Comparison of ENCODE assay signal across 21 cellular contexts in the genomic region with DNA sequence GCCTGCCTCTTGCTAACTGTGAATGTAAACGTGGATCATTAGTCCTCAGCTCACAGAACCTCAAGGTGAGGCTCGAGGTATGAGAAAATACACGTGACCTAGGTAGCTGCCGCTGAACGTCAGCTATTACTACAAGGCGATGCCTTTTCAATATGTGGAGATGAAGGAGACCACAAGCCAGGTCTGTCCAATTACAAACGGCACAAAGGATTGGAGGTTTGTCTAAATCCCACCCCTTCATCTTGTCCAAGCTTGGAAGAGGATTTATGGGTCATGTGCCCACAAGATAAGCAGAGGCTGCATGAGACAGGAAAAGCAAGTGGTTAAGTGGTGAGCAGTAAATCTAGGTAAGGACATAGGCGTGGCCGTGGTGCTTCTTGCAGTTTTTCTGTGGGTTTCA. TPM values are rescaled to one million over a fixed set of nuclear protein-coding genes. Genes with fewer than 3 reads are reported as not detected.
DNase-seq lines count a peak whose midpoint lies in the region; ATAC-seq, FAIRE-seq and TF ChIP-seq lines count a peak whose summit lies in the region.
"Had no signal": no experiment of that assay in that cellular context is flagged by ENCODE, and none has a peak within 500 bp of the region (broad histone marks: within the 10 kb centered on the region; RNA-seq: fewer than 3 reads in every experiment).

No MANE protein-coding gene starts in this region.

- TF ChIP-seq EP300 in K562 (IDR thresholded peaks at IDR 0.05; ENCODE audit: low read length): peak; percentile 66

- no peaks in the 10 kb centered on the region for H3K79me2 ChIP-seq in K562 (ENCODE audit: control insufficient read depth, insufficient read depth, low read length)

- peaks cover 3% of the 10 kb centered on the region for H3K36me3 Mint-ChIP-seq in activated naive CD4-positive, alpha-beta T cell treated with anti-CD3 and anti-CD28 coated beads, Interleukin-2, amount 50 U/mL, for 24 hours
- H3K36me3 Mint-ChIP-seq in activated naive CD4-positive, alpha-beta T cell treated with anti-CD3 and anti-CD28 coated beads for 36 hours (ENCODE audit: low read depth): no peaks in the 10 kb centered on the region

- intact Hi-C loops in activated naive CD4-positive, alpha-beta T cell treated with anti-CD3 and anti-CD28 coated beads for 36 hours (cut with micrococcal nuclease): no loop called here
- intact Hi-C loops in K562 (cut with micrococcal nuclease): loop anchor here (2.0 kb wide), 1 partner anchor 34 kb away; no protein-coding TSS in a partner anchor
- intact Hi-C loops in prostate gland (cut with DNase I): no loop called here

- H3K4me3 Mint-ChIP-seq in activated naive CD4-positive, alpha-beta T cell treated with anti-CD3 and anti-CD28 coated beads, Interleukin-2, amount 50 U/mL, for 24 hours: peak overlapping the region; percentile 8
- H3K4me3 Mint-ChIP-seq in activated naive CD4-positive, alpha-beta T cell treated with anti-CD3 and anti-CD28 coated beads for 36 hours: no peak overlapping the region
- H3K4me3 Mint-ChIP-seq in stimulated activated naive CD8-positive, alpha-beta T cell treated with anti-CD3 and anti-CD28 coated beads, Interleukin-15, amount 100 ng/mL, for 72 hours: no peak overlapping the region
- H3K4me3 Mint-ChIP-seq: activated T-cell treated with anti-CD3 and anti-CD28 coated beads, Interleukin-2, amount 50 U/mL, for 72 hours had no signal

- H3K27me3 Mint-ChIP-seq in activated naive CD4-positive, alpha-beta T cell treated with anti-CD3 and anti-CD28 coated beads, Interleukin-2, amount 50 U/mL, for 24 hours: no peaks in the 10 kb centered on the region
- H3K27me3 Mint-ChIP-seq in activated naive CD4-positive, alpha-beta T cell treated with anti-CD3 and anti-CD28 coated beads for 36 hours (ENCODE audit: low read depth): peaks cover 2% of the 10 kb centered on the region
- H3K27me3 Mint-ChIP-seq in stimulated activated naive CD8-positive, alpha-beta T cell treated with anti-CD3 and anti-CD28 coated beads, Interleukin-15, amount 100 ng/mL, for 72 hours: no peaks in the 10 kb centered on the region

- H3K9me3 Mint-ChIP-seq in activated naive CD4-positive, alpha-beta T cell treated with anti-CD3 and anti-CD28 coated beads, Interleukin-2, amount 50 U/mL, for 24 hours: no peaks in the 10 kb centered on the region
- no peaks in the 10 kb centered on the region for H3K9me3 Mint-ChIP-seq in activated naive CD4-positive, alpha-beta T cell treated with anti-CD3 and anti-CD28 coated beads for 36 hours
- no peaks in the 10 kb centered on the region for H3K9me3 Mint-ChIP-seq in stimulated activated naive CD8-positive, alpha-beta T cell treated with anti-CD3 and anti-CD28 coated beads, Interleukin-15, amount 100 ng/mL, for 72 hours
- H3K9me3 Mint-ChIP-seq: activated T-cell treated with anti-CD3 and anti-CD28 coated beads, Interleukin-2, amount 50 U/mL, for 72 hours had no signal

- H3K4me3 ChIP-seq in K562 (no peak overlapping the region), prostate gland (no peak overlapping the region)

- POLR2A ChIA-PET in K562 (lab: Yijun Ruan, JAX): interaction anchor here (0.9 to 2.1 kb wide), 3 partner anchors 12 to 24 kb away, joined by 3 to 12 read pairs (median 5); a partner anchor contains a TSS

- TF ChIP-seq CTCF in K562 (IDR thresholded peaks at IDR 0.05 in 2 of 3, conservative IDR thresholded peaks at IDR 0.05 in 1 of 3; ENCODE audit: insufficient read depth in 2 of 3, low read depth in 1 of 3, low read length in 3 of 3) (no peak), prostate gland (IDR thresholded peaks at IDR 0.05) (no peak)

- H3K4me2 ChIP-seq in K562 (ENCODE audit: insufficient read depth, low read length): no peak overlapping the region

- no peak overlapping the region for H3K27ac Mint-ChIP-seq in activated naive CD4-positive, alpha-beta T cell treated with anti-CD3 and anti-CD28 coated beads, Interleukin-2, amount 50 U/mL, for 24 hours
- H3K27ac Mint-ChIP-seq in activated naive CD4-positive, alpha-beta T cell treated with anti-CD3 and anti-CD28 coated beads for 36 hours: no peak overlapping the region
- peak overlapping the region in 1 of 2 donors; percentile 37 for H3K27ac Mint-ChIP-seq in stimulated activated naive CD8-positive, alpha-beta T cell treated with anti-CD3 and anti-CD28 coated beads, Interleukin-15, amount 100 ng/mL, for 72 hours
- H3K27ac Mint-ChIP-seq: activated T-cell treated with anti-CD3 and anti-CD28 coated beads, Interleukin-2, amount 50 U/mL, for 72 hours had no signal

- H3K27me3 ChIP-seq in K562 (ENCODE audit: control insufficient read depth in 2 of 2, insufficient read depth in 2 of 2, low read length in 2 of 2) (peaks cover 40% of the 10 kb centered on the region in 2 experiments; a peak in 4 of 5 replicates), prostate gland (replicated peaks; ENCODE audit: insufficient read depth) (no peaks in the 10 kb centered on the region)

- no peak for TF ChIP-seq RAD21 in K562 (CRISPR knock-in tag; conservative IDR thresholded peaks at IDR 0.05 in 1 of 2, IDR thresholded peaks at IDR 0.05 in 1 of 2)

- no peak for DNase-seq in activated naive CD4-positive, alpha-beta T cell treated with anti-CD3 and anti-CD28 coated beads for 36 hours
- peak; percentile 87 for DNase-seq in NCI-H82 (lab: John Stamatoyannopoulos, UW)
- DNase-seq in K562 (ENCODE audit: extremely low read depth in 1 of 4, low spot score in 3 of 4): peak in 2 of 4 experiments; percentile 85 to 87
- DNase-seq in stimulated activated naive CD8-positive, alpha-beta T cell treated with anti-CD3 and anti-CD28 coated beads, Interleukin-15, amount 100 ng/mL, for 72 hours: no peak
- DNase-seq in prostate gland (ENCODE audit: low spot score): no peak
- DNase-seq in DMS153 (lab: John Stamatoyannopoulos, UW): no peak
- DNase-seq in frontal cortex (ENCODE audit: low spot score in 2 of 2): no peak
- DNase-seq: activated T-cell treated with anti-CD3 and anti-CD28 coated beads, Interleukin-2, amount 50 U/mL, for 72 hours; AML-193; EL; kidney; NCI-H1417 treated with DMSO at 0.1 percent for 48 hours; NCI-H526; retina; stimulated activated CD4-positive, alpha-beta T cell treated with anti-CD3 and anti-CD28 coated beads, Interleukin-4, amount 100 ng/mL, for 1 hour had no signal

- H3K36me3 ChIP-seq in K562 (ENCODE audit: control insufficient read depth, insufficient read depth, low read length): peaks cover under 1% of the 10 kb centered on the region; the same call in 1 of the 3 replicates
- H3K36me3 ChIP-seq in prostate gland: no peaks in the 10 kb centered on the region

- ATAC-seq in K562: peak; percentile 88
- ATAC-seq in stimulated activated naive CD8-positive, alpha-beta T cell treated with anti-CD3 and anti-CD28 coated beads, Interleukin-15, amount 100 ng/mL, for 72 hours: peak; percentile 48

- BruUV-seq in K562 (replicated peaks; lab: Mats Ljungman, UMichigan): no TSS peak

- H3K9ac ChIP-seq in K562 (ENCODE audit: insufficient read depth in 1 of 2, low read depth in 2 of 2, low read length in 2 of 2): no peak overlapping the region

- H3K9me3 ChIP-seq in K562 (replicated peaks; ENCODE audit: control insufficient read depth, insufficient read depth, low read depth, low read length): no peaks in the 10 kb centered on the region
- H3K9me3 ChIP-seq in prostate gland: no peaks in the 10 kb centered on the region

- CTCF ChIA-PET in activated naive CD4-positive, alpha-beta T cell treated with anti-CD3 and anti-CD28 coated beads for 36 hours (lab: Charles Lee): interaction anchor here (1.1 to 2.1 kb wide), 2 partner anchors 37 to 243 kb away, joined by 3 to 5 read pairs; no protein-coding TSS in a partner anchor
- CTCF ChIA-PET in K562 (lab: Yijun Ruan, JAX; ENCODE audit: low intra/inter-chr PET ratio): no interaction called here

- in situ Hi-C loops in K562 (cut with MboI): no loop called here

- TF ChIP-seq POLR2A in K562 (conservative IDR thresholded peaks at IDR 0.05) (no peak), prostate gland (IDR thresholded peaks at IDR 0.05) (no peak)

- no peak overlapping the region for H2AFZ ChIP-seq in K562 (ENCODE audit: low read depth, low read length)

- H3K4me1 Mint-ChIP-seq in activated naive CD4-positive, alpha-beta T cell treated with anti-CD3 and anti-CD28 coated beads, Interleukin-2, amount 50 U/mL, for 24 hours: peaks cover 20% of the 10 kb centered on the region
- peaks cover 17% of the 10 kb centered on the region for H3K4me1 Mint-ChIP-seq in activated naive CD4-positive, alpha-beta T cell treated with anti-CD3 and anti-CD28 coated beads for 36 hours (ENCODE audit: low read depth)
- H3K4me1 Mint-ChIP-seq in stimulated activated naive CD8-positive, alpha-beta T cell treated with anti-CD3 and anti-CD28 coated beads, Interleukin-15, amount 100 ng/mL, for 72 hours: peaks cover 29% of the 10 kb centered on the region

- no peaks in the 10 kb centered on the region for H3K9me1 ChIP-seq in K562 (ENCODE audit: control insufficient read depth, insufficient read depth, low read length)

- H4K20me1 ChIP-seq in K562 (replicated peaks; ENCODE audit: control insufficient read depth, insufficient read depth, low read length): peaks cover 35% of the 10 kb centered on the region

- FAIRE-seq in K562 (lab: Jason Lieb, UNC) (peak; percentile 97), frontal cortex (lab: Jason Lieb, UNC) (no peak)
- FAIRE-seq: bronchial epithelial cell, endometrium, HTR-8/SVneo, kidney, urothelium cell line had no signal

- 3% methylated on average over 9 of the region's 9 CpGs for WGBS in K562 (ENCODE audit: insufficient coverage, low coverage, missing lambda C conversion rate)
- 40% methylated on average over 9 of the region's 9 CpGs for WGBS in prostate gland

- H3K27ac ChIP-seq in K562 (ENCODE audit: extremely low read depth, low read depth, low read length) (no peak overlapping the region), prostate gland (no peak overlapping the region)

- peaks cover 15 to 19% of the 10 kb centered on the region in 2 experiments for H3K4me1 ChIP-seq in K562 (replicated peaks in 1 of 2; ENCODE audit: control insufficient read depth in 2 of 2, insufficient read depth in 2 of 2, low read length in 2 of 2)
- no peaks in the 10 kb centered on the region for H3K4me1 ChIP-seq in prostate gland (replicated peaks)

RNA-seq across cellular contexts. Expression of a gene that starts 3.4 kb away (rescaled TPM):
- not detected for total RNA-seq in activated naive CD4-positive, alpha-beta T cell treated with anti-CD3 and anti-CD28 coated beads for 36 hours
- 1.00 TPM in 1 of 2 replicates, not detected in the other for total RNA-seq in K562 (2011; cell fraction: chromatin; rRNA removed; ENCODE audit: low replicate concordance)
- total RNA-seq in K562 (2011; cell fraction: nucleolus; rRNA removed): 1.6 and 4.0 TPM in 2 replicates
- total RNA-seq in K562 (2011; cell fraction: nucleoplasm; rRNA removed): 1.2 TPM in 1 of 2 replicates, not detected in the other
- total RNA-seq in K562 (2014; rRNA removed) (not detected in 2 replicates), K562 (2014; rRNA removed; fragmentation: Illumina TruSeq; extraction: Trizol) (not detected in 2 replicates), K562 (2015; rRNA removed; fragmentation: Illumina TruSeq; extraction: Trizol) (not detected in 2 replicates), K562 (2021) (not detected in 2 replicates), prostate gland (1 to 10 TPM in 1 of 2 donors, not detected in 1; 3.0 TPM), frontal cortex (not detected)
- polyA plus RNA-seq in K562 (2011; rRNA removed) (not detected in 2 replicates), K562 (2014; fragmentation: Illumina TruSeq; extraction: Trizol) (not detected in 2 replicates), K562 (2014; fragmentation: Nextera tagmentation; extraction: Ambion mirVana) (not detected), K562 (2014; rRNA removed) (not detected in 2 replicates)
- not detected in 2 replicates for polyA plus RNA-seq in K562 (2011; cell fraction: cytosol; rRNA removed)
- polyA plus RNA-seq in K562 (2011; cell fraction: nucleus; rRNA removed): 0.53 TPM in 1 of 2 replicates, not detected in the other
- polyA plus RNA-seq in K562 (2012): not detected in 2 replicates
- not detected in 2 replicates for polyA minus RNA-seq in K562 (2011; rRNA and poly(A)+ RNA removed)
- polyA minus RNA-seq in K562 (2011; cell fraction: cytosol; rRNA and poly(A)+ RNA removed): not detected in 2 replicates
- polyA minus RNA-seq in K562 (2011; cell fraction: nucleus; rRNA and poly(A)+ RNA removed): not detected in 2 replicates
- total RNA-seq: bronchial epithelial cell, glomerular endothelial cell, kidney had no signal

RNA-seq across cellular contexts. Expression of a gene that starts 19.9 kb away (rescaled TPM):
- total RNA-seq in activated naive CD4-positive, alpha-beta T cell treated with anti-CD3 and anti-CD28 coated beads for 36 hours: not detected
- not detected in 2 replicates for total RNA-seq in K562 (2011; cell fraction: chromatin; rRNA removed; ENCODE audit: low replicate concordance)
- not detected in 2 replicates for total RNA-seq in K562 (2011; cell fraction: nucleolus; rRNA removed)
- not detected in 2 replicates for total RNA-seq in K562 (2011; cell fraction: nucleoplasm; rRNA removed)
- not detected in 2 replicates for total RNA-seq in K562 (2014; rRNA removed)
- total RNA-seq in K562 (2014; rRNA removed; fragmentation: Illumina TruSeq; extraction: Trizol): not detected in 2 replicates
- not detected in 2 replicates for total RNA-seq in K562 (2015; rRNA removed; fragmentation: Illumina TruSeq; extraction: Trizol)
- total RNA-seq in K562 (2021): not detected in 2 replicates
- polyA plus RNA-seq in K562 (2011; rRNA removed): not detected in 2 replicates
- not detected in 2 replicates for polyA plus RNA-seq in K562 (2011; cell fraction: cytosol; rRNA removed)
- polyA plus RNA-seq in K562 (2011; cell fraction: nucleus; rRNA removed): not detected in 2 replicates
- not detected in 2 replicates for polyA plus RNA-seq in K562 (2012)
- not detected in 2 replicates for polyA plus RNA-seq in K562 (2014; fragmentation: Illumina TruSeq; extraction: Trizol)
- not detected for polyA plus RNA-seq in K562 (2014; fragmentation: Nextera tagmentation; extraction: Ambion mirVana)
- polyA plus RNA-seq in K562 (2014; rRNA removed): not detected in 2 replicates
- polyA minus RNA-seq in K562 (2011; rRNA and poly(A)+ RNA removed): not detected in 2 replicates
- polyA minus RNA-seq in K562 (2011; cell fraction: cytosol; rRNA and poly(A)+ RNA removed): not detected in 2 replicates
- not detected in 2 replicates for polyA minus RNA-seq in K562 (2011; cell fraction: nucleus; rRNA and poly(A)+ RNA removed)
- not detected for total RNA-seq in prostate gland
- total RNA-seq in frontal cortex: not detected
- total RNA-seq: activated T-cell treated with anti-CD3 and anti-CD28 coated beads, Interleukin-2, amount 50 U/mL, for 72 hours; bronchial epithelial cell; glomerular endothelial cell; kidney had no signal

RNA-seq across cellular contexts. Expression of a gene that starts 20.1 kb away (rescaled TPM):
- 10 to 100 TPM; 33.9 to 35.5 TPM for total RNA-seq in activated naive CD4-positive, alpha-beta T cell treated with anti-CD3 and anti-CD28 coated beads for 36 hours
- total RNA-seq in K562 (2011; cell fraction: chromatin; rRNA removed; ENCODE audit: low replicate concordance): 65.4 and 103 TPM in 2 replicates
- total RNA-seq in K562 (2011; cell fraction: nucleolus; rRNA removed): 49.7 and 54.7 TPM in 2 replicates
- 43.1 and 48.4 TPM in 2 replicates for total RNA-seq in K562 (2011; cell fraction: nucleoplasm; rRNA removed)
- 117 and 145 TPM in 2 replicates for total RNA-seq in K562 (2014; rRNA removed)
- total RNA-seq in K562 (2014; rRNA removed; fragmentation: Illumina TruSeq; extraction: Trizol): 79.5 and 110 TPM in 2 replicates
- 113 TPM in 2 replicates for total RNA-seq in K562 (2015; rRNA removed; fragmentation: Illumina TruSeq; extraction: Trizol)
- 122 and 129 TPM in 2 replicates for total RNA-seq in K562 (2021)
- 43.1 and 62.1 TPM in 2 replicates for polyA plus RNA-seq in K562 (2011; rRNA removed)
- 54.5 and 89.8 TPM in 2 replicates for polyA plus RNA-seq in K562 (2011; cell fraction: cytosol; rRNA removed)
- polyA plus RNA-seq in K562 (2011; cell fraction: nucleus; rRNA removed): 36.6 and 65.1 TPM in 2 replicates
- polyA plus RNA-seq in K562 (2012): 64.0 and 75.1 TPM in 2 replicates
- polyA plus RNA-seq in K562 (2014; fragmentation: Illumina TruSeq; extraction: Trizol): 165 and 177 TPM in 2 replicates
- polyA plus RNA-seq in K562 (2014; fragmentation: Nextera tagmentation; extraction: Ambion mirVana): 100 to 1,000 TPM; 103 to 224 TPM
- polyA plus RNA-seq in K562 (2014; rRNA removed): 88.2 and 97.5 TPM in 2 replicates
- polyA minus RNA-seq in K562 (2011; rRNA and poly(A)+ RNA removed): 49.7 and 116 TPM in 2 replicates
- polyA minus RNA-seq in K562 (2011; cell fraction: cytosol; rRNA and poly(A)+ RNA removed): 23.5 and 52.3 TPM in 2 replicates
- polyA minus RNA-seq in K562 (2011; cell fraction: nucleus; rRNA and poly(A)+ RNA removed): 17.1 and 26.5 TPM in 2 replicates
- total RNA-seq in prostate gland: 10 to 100 TPM; 23.3 to 33.3 TPM
- 38.3 TPM for total RNA-seq in frontal cortex

RNA-seq across cellular contexts. Expression of a gene that starts 25.4 kb away (rescaled TPM):
- 10 to 100 TPM; 21.0 TPM for total RNA-seq in activated naive CD4-positive, alpha-beta T cell treated with anti-CD3 and anti-CD28 coated beads for 36 hours
- total RNA-seq in K562 (2011; cell fraction: chromatin; rRNA removed; ENCODE audit: low replicate concordance): 109 and 238 TPM in 2 replicates
- total RNA-seq in K562 (2011; cell fraction: nucleolus; rRNA removed): 182 and 210 TPM in 2 replicates
- 98.1 and 129 TPM in 2 replicates for total RNA-seq in K562 (2011; cell fraction: nucleoplasm; rRNA removed)
- total RNA-seq in K562 (2014; rRNA removed): 18.8 and 21.4 TPM in 2 replicates
- 6.1 and 7.1 TPM in 2 replicates for total RNA-seq in K562 (2014; rRNA removed; fragmentation: Illumina TruSeq; extraction: Trizol)
- total RNA-seq in K562 (2015; rRNA removed; fragmentation: Illumina TruSeq; extraction: Trizol): 12.0 and 13.1 TPM in 2 replicates
- total RNA-seq in K562 (2021): 29.7 and 32.8 TPM in 2 replicates
- polyA plus RNA-seq in K562 (2011; rRNA removed): 10.5 and 14.3 TPM in 2 replicates
- 10.5 and 18.5 TPM in 2 replicates for polyA plus RNA-seq in K562 (2011; cell fraction: cytosol; rRNA removed)
- 112 and 142 TPM in 2 replicates for polyA plus RNA-seq in K562 (2011; cell fraction: nucleus; rRNA removed)
- polyA plus RNA-seq in K562 (2012): 13.7 and 35.4 TPM in 2 replicates
- polyA plus RNA-seq in K562 (2014; fragmentation: Illumina TruSeq; extraction: Trizol): 8.4 and 10.8 TPM in 2 replicates
- under 1 TPM; 0.08 to 0.24 TPM for polyA plus RNA-seq in K562 (2014; fragmentation: Nextera tagmentation; extraction: Ambion mirVana)
- 17.8 and 18.3 TPM in 2 replicates for polyA plus RNA-seq in K562 (2014; rRNA removed)
- polyA minus RNA-seq in K562 (2011; rRNA and poly(A)+ RNA removed): 16.5 and 17.8 TPM in 2 replicates
- polyA minus RNA-seq in K562 (2011; cell fraction: cytosol; rRNA and poly(A)+ RNA removed): 16.9 and 19.6 TPM in 2 replicates
- 86.3 and 114 TPM in 2 replicates for polyA minus RNA-seq in K562 (2011; cell fraction: nucleus; rRNA and poly(A)+ RNA removed)
- 10 to 100 TPM; 40.2 to 72.9 TPM for total RNA-seq in prostate gland
- total RNA-seq in frontal cortex: 18.3 TPM

RNA-seq across cellular contexts. Expression of a gene that starts 39.4 kb away (rescaled TPM):
- not detected for total RNA-seq in activated naive CD4-positive, alpha-beta T cell treated with anti-CD3 and anti-CD28 coated beads for 36 hours
- total RNA-seq in K562 (2011; cell fraction: chromatin; rRNA removed; ENCODE audit: low replicate concordance): not detected in 2 replicates
- not detected in 2 replicates for total RNA-seq in K562 (2011; cell fraction: nucleolus; rRNA removed)
- not detected in 2 replicates for total RNA-seq in K562 (2011; cell fraction: nucleoplasm; rRNA removed)
- total RNA-seq in K562 (2014; rRNA removed) (not detected in 2 replicates), K562 (2014; rRNA removed; fragmentation: Illumina TruSeq; extraction: Trizol) (not detected in 2 replicates), K562 (2015; rRNA removed; fragmentation: Illumina TruSeq; extraction: Trizol) (not detected in 2 replicates), K562 (2021) (not detected in 2 replicates), prostate gland (not detected), frontal cortex (0.41 TPM)
- polyA plus RNA-seq in K562 (2011; rRNA removed) (not detected in 2 replicates), K562 (2014; fragmentation: Illumina TruSeq; extraction: Trizol) (not detected in 2 replicates), K562 (2014; fragmentation: Nextera tagmentation; extraction: Ambion mirVana) (not detected), K562 (2014; rRNA removed) (not detected in 2 replicates)
- not detected in 2 replicates for polyA plus RNA-seq in K562 (2011; cell fraction: cytosol; rRNA removed)
- not detected in 2 replicates for polyA plus RNA-seq in K562 (2011; cell fraction: nucleus; rRNA removed)
- not detected in 2 replicates for polyA plus RNA-seq in K562 (2012)
- not detected in 2 replicates for polyA minus RNA-seq in K562 (2011; rRNA and poly(A)+ RNA removed)
- not detected in 2 replicates for polyA minus RNA-seq in K562 (2011; cell fraction: cytosol; rRNA and poly(A)+ RNA removed)
- not detected in 2 replicates for polyA minus RNA-seq in K562 (2011; cell fraction: nucleus; rRNA and poly(A)+ RNA removed)
- total RNA-seq: activated T-cell treated with anti-CD3 and anti-CD28 coated beads, Interleukin-2, amount 50 U/mL, for 72 hours; bronchial epithelial cell; glomerular endothelial cell; kidney had no signal
